22 cellular contexts compared by ENCODE assay signal in genomic region chr5:67530609-67531255, GRCh38.
DNase-seq lines count a peak whose midpoint lies in the region; ATAC-seq and TF ChIP-seq lines count a peak whose summit lies in the region.
"Had no signal": no experiment of that assay in that cellular context is flagged by ENCODE, and none has a peak within 500 bp of the region (broad histone marks: within the 10 kb centered on the region; RNA-seq: fewer than 3 reads in every experiment).

No MANE protein-coding gene starts in this region.

- no peak overlapping the region for H3K4me3 Mint-ChIP-seq in CD14-positive monocyte
- H3K4me3 Mint-ChIP-seq: activated naive CD4-positive, alpha-beta T cell treated with anti-CD3 and anti-CD28 coated beads, Interleukin-2, amount 50 U/mL, for 24 hours; activated T-helper 17 cell treated with anti-CD3 and anti-CD28 coated beads, Interleukin-2, amount 50 U/mL, for 72 hours; central memory CD8-positive, alpha-beta T cell; naive thymus-derived CD8-positive, alpha-beta T cell; stimulated activated naive B cell treated with anti-CD40 and anti-IgM and Interleukin-4, amounts not matched to agents 10 μg/mL and 1 μg/mL and 100 μg/mL, for 72 hours; WTC11 had no signal

- H3K9me3 Mint-ChIP-seq in CD14-positive monocyte = peaks cover 3 to 11% (median 8%) of the 10 kb centered on the region in 7 donors
- H3K9me3 Mint-ChIP-seq: activated T-helper 17 cell treated with anti-CD3 and anti-CD28 coated beads, Interleukin-2, amount 50 U/mL, for 72 hours; central memory CD8-positive, alpha-beta T cell; stimulated activated naive B cell treated with anti-CD40 and anti-IgM and Interleukin-4, amounts not matched to agents 10 μg/mL and 1 μg/mL and 100 μg/mL, for 72 hours had no signal

- intact Hi-C loops in sciatic nerve (cut with DNase I) (no loop called here), CD14-positive monocyte (cut with micrococcal nuclease) (no loop called here)

- H3K36me3 Mint-ChIP-seq in CD14-positive monocyte = no peaks in the 10 kb centered on the region

- DNase-seq in NCI-H82 (lab: John Stamatoyannopoulos, UW) (peak; percentile 25), NCI-H82 treated with DMSO at 0.1 percent for 48 hours (lab: John Stamatoyannopoulos, UW; ENCODE audit: unreplicated experiment) (no peak), NCI-H1694 (lab: John Stamatoyannopoulos, UW) (peak; percentile 65), SHP77 treated with DMSO at 0.1 percent for 48 hours (lab: John Stamatoyannopoulos, UW) (peak; percentile 26), sciatic nerve (ENCODE audit: low spot score) (no peak), CD14-positive monocyte (ENCODE audit: low spot score) (no peak)
- DNase-seq: activated CD4-positive, alpha-beta T cell treated with anti-CD3 and anti-CD28 coated beads, Interleukin-2, amount 50 U/mL, for 4 hours; activated CD8-positive, alpha-beta memory T cell treated with anti-CD3 and anti-CD28 coated beads, Interleukin-2, amount 50 U/mL, for 48 hours; islet precursor cell; Kasumi-1; midbrain; naive thymus-derived CD8-positive, alpha-beta T cell; stimulated activated CD4-positive, alpha-beta T cell treated with anti-CD3 and anti-CD28 coated beads, Interleukin-4, amount 100 ng/mL, for 24 hours; stimulated activated naive B cell treated with anti-CD40 and anti-IgM and Interleukin-4, amounts not matched to agents 10 μg/mL and 1 μg/mL and 100 μg/mL, for 72 hours; SW 1271; T1000 had no signal

- no peaks in the 10 kb centered on the region for H3K4me1 Mint-ChIP-seq in CD14-positive monocyte
- H3K4me1 Mint-ChIP-seq: activated naive CD4-positive, alpha-beta T cell treated with anti-CD3 and anti-CD28 coated beads, Interleukin-2, amount 50 U/mL, for 24 hours; activated T-helper 17 cell treated with anti-CD3 and anti-CD28 coated beads, Interleukin-2, amount 50 U/mL, for 72 hours; WTC11 had no signal

- H3K27ac Mint-ChIP-seq in CD14-positive monocyte = no peak overlapping the region
- H3K27ac Mint-ChIP-seq: activated naive CD4-positive, alpha-beta T cell treated with anti-CD3 and anti-CD28 coated beads, Interleukin-2, amount 50 U/mL, for 24 hours; activated T-helper 17 cell treated with anti-CD3 and anti-CD28 coated beads, Interleukin-2, amount 50 U/mL, for 72 hours; naive thymus-derived CD8-positive, alpha-beta T cell; stimulated activated naive B cell treated with anti-CD40 and anti-IgM and Interleukin-4, amounts not matched to agents 10 μg/mL and 1 μg/mL and 100 μg/mL, for 72 hours; WTC11 had no signal

- no peak for TF ChIP-seq CTCF in CD14-positive monocyte (IDR thresholded peaks at IDR 0.05)

- ATAC-seq in sciatic nerve (no peak), GM19035 (IDR thresholded peaks at IDR 0.05; ENCODE audit: unreplicated experiment) (no peak)
- ATAC-seq: activated T-helper 17 cell treated with anti-CD3 and anti-CD28 coated beads, Interleukin-2, amount 50 U/mL, for 72 hours; HCT116; naive thymus-derived CD8-positive, alpha-beta T cell; stimulated activated naive B cell treated with anti-CD40 and anti-IgM and Interleukin-4, amounts not matched to agents 10 μg/mL and 1 μg/mL and 100 μg/mL, for 72 hours; WTC11 had no signal

- no peaks in the 10 kb centered on the region for H3K27me3 Mint-ChIP-seq in CD14-positive monocyte (ENCODE audit: low read depth in 3 of 3)
- H3K27me3 Mint-ChIP-seq: activated naive CD4-positive, alpha-beta T cell treated with anti-CD3 and anti-CD28 coated beads, Interleukin-2, amount 50 U/mL, for 24 hours; activated T-helper 17 cell treated with anti-CD3 and anti-CD28 coated beads, Interleukin-2, amount 50 U/mL, for 72 hours; central memory CD8-positive, alpha-beta T cell; naive thymus-derived CD8-positive, alpha-beta T cell; stimulated activated naive B cell treated with anti-CD40 and anti-IgM and Interleukin-4, amounts not matched to agents 10 μg/mL and 1 μg/mL and 100 μg/mL, for 72 hours had no signal

Comparison
In these comparisons a context has a peak if more than half of its experiments do, and no peak if none do; other contexts are left out.
1. DNase-seq: peak in NCI-H82 (single experiment), NCI-H1694 (single experiment) and SHP77 treated with DMSO at 0.1 percent for 48 hours (single experiment); none in NCI-H82 treated with DMSO at 0.1 percent for 48 hours (single experiment), sciatic nerve (single experiment) and CD14-positive monocyte (single experiment).